In genomic region chr14:36781897-36782296, GRCh38 we compare ENCODE assay signal across 13 cellular contexts.
"Had no signal": no experiment of that assay in that cellular context is flagged by ENCODE, and none has a peak within 500 bp of the region (broad histone marks: within the 10 kb centered on the region; RNA-seq: fewer than 3 reads in every experiment).

No MANE protein-coding gene starts in this region.

- H3K4me3 ChIP-seq: colonic mucosa, coronary artery, dorsolateral prefrontal cortex, esophagus muscularis mucosa, esophagus squamous epithelium, gastrocnemius medialis, gastroesophageal sphincter, heart left ventricle, heart right ventricle had no signal

- H3K4me1 ChIP-seq: colonic mucosa, esophagus muscularis mucosa, foreskin keratinocyte, gastrocnemius medialis, gastroesophageal sphincter, heart left ventricle, heart right ventricle had no signal

- H3K27ac ChIP-seq: colonic mucosa, coronary artery, dorsolateral prefrontal cortex, epithelial cell of prostate, esophagus muscularis mucosa, esophagus squamous epithelium, foreskin keratinocyte, gastrocnemius medialis, gastroesophageal sphincter, heart left ventricle, heart right ventricle had no signal

- H3K9me3 ChIP-seq: colonic mucosa had no signal

- H3K36me3 ChIP-seq: colonic mucosa, esophagus muscularis mucosa, esophagus squamous epithelium, gastrocnemius medialis, gastroesophageal sphincter, heart left ventricle, heart right ventricle had no signal

- ATAC-seq: effector memory CD8-positive, alpha-beta T cell; esophagus mucosa; foreskin keratinocyte; gastrocnemius medialis; gastroesophageal sphincter; heart left ventricle; heart right ventricle had no signal
